In genomic region chr15:66502491-66502890, GRCh38 we compare ENCODE assay signal across 10 cellular contexts. TPM values are rescaled to one million over a fixed set of nuclear protein-coding genes. Genes with fewer than 3 reads are reported as not detected.
DNase-seq lines count a peak whose midpoint lies in the region; ATAC-seq and TF ChIP-seq lines count a peak whose summit lies in the region.
"Had no signal": no experiment of that assay in that cellular context is flagged by ENCODE, and none has a peak within 500 bp of the region (broad histone marks: within the 10 kb centered on the region; RNA-seq: fewer than 3 reads in every experiment).

No MANE protein-coding gene starts in this region.

- no peaks in the 10 kb centered on the region for H3K27me3 ChIP-seq in CD4-positive, alpha-beta T cell (ENCODE audit: control insufficient read depth, insufficient read depth, low read length)
- H3K27me3 ChIP-seq in naive thymus-derived CD4-positive, alpha-beta T cell (ENCODE audit: control insufficient read depth in 2 of 2, insufficient read depth in 2 of 2, low read length in 2 of 2) = no peaks in the 10 kb centered on the region

- no peak for DNase-seq in CD4-positive, alpha-beta T cell
- no peak for DNase-seq in central memory CD8-positive, alpha-beta T cell (ENCODE audit: low spot score in 2 of 2)
- no peak for DNase-seq in naive thymus-derived CD4-positive, alpha-beta T cell
- no peak for DNase-seq in NCI-H774 (lab: John Stamatoyannopoulos, UW)
- DNase-seq in NCI-H524 treated with DMSO at 0.1 percent for 48 hours (lab: John Stamatoyannopoulos, UW) = no peak
- DNase-seq: activated gamma-delta T cell treated with Interleukin-2 at 50 U/mL for 16 hours; NK-92 treated with Interleukin-12 subunit alpha and Interleukin-12 subunit beta, amount 100 ng/mL, for 24 hours had no signal

- no peaks in the 10 kb centered on the region for H3K9me3 Mint-ChIP-seq in CD4-positive, alpha-beta T cell
- H3K9me3 Mint-ChIP-seq in IgD-negative memory B cell = no peaks in the 10 kb centered on the region
- no peaks in the 10 kb centered on the region for H3K9me3 Mint-ChIP-seq in central memory CD8-positive, alpha-beta T cell
- H3K9me3 Mint-ChIP-seq in naive thymus-derived CD4-positive, alpha-beta T cell = no peaks in the 10 kb centered on the region

- H3K36me3 Mint-ChIP-seq in CD4-positive, alpha-beta T cell (ENCODE audit: low read depth) = peaks cover 79% of the 10 kb centered on the region
- H3K36me3 Mint-ChIP-seq in IgD-negative memory B cell = peaks cover 1% of the 10 kb centered on the region
- peaks cover 73% of the 10 kb centered on the region for H3K36me3 Mint-ChIP-seq in central memory CD8-positive, alpha-beta T cell (ENCODE audit: insufficient read depth)
- H3K36me3 Mint-ChIP-seq in naive thymus-derived CD4-positive, alpha-beta T cell = peaks cover 8 to 38% (median 35%) of the 10 kb centered on the region in 5 donors

- ATAC-seq in CD4-positive, alpha-beta T cell (ENCODE audit: poor library complexity) = no peak
- no peak for ATAC-seq in central memory CD8-positive, alpha-beta T cell (replicated peaks; ENCODE audit: extremely low read depth, poor library complexity, severe bottlenecking)
- ATAC-seq in naive thymus-derived CD4-positive, alpha-beta T cell = no peak
- no peak for ATAC-seq in GM18868 (IDR thresholded peaks at IDR 0.05; ENCODE audit: unreplicated experiment)
- ATAC-seq in HG03280 (IDR thresholded peaks at IDR 0.05; ENCODE audit: unreplicated experiment) = no peak

- H3K4me1 ChIP-seq in naive thymus-derived CD4-positive, alpha-beta T cell (ENCODE audit: control insufficient read depth in 2 of 2, insufficient read depth in 2 of 2, low read length in 2 of 2) = peaks cover 19 to 32% of the 10 kb centered on the region in 2 donors

- POLR2A ChIA-PET in CD4-positive, alpha-beta T cell (lab: Charles Lee) = no interaction called here
- POLR2A ChIA-PET in naive thymus-derived CD4-positive, alpha-beta T cell (lab: Charles Lee) = no interaction called here

- CTCF ChIA-PET in CD4-positive, alpha-beta T cell (lab: Charles Lee) = interaction anchor here (2.0 kb wide), 1 partner anchor 116 kb away, joined by 7 read pairs; no protein-coding TSS in a partner anchor
- CTCF ChIA-PET in naive thymus-derived CD4-positive, alpha-beta T cell (lab: Charles Lee) = interaction anchor here (0.6 kb wide), 1 partner anchor 1362 kb away, joined by 3 read pairs; no protein-coding TSS in a partner anchor

- peak overlapping the region; percentile 100 for H3K4me3 Mint-ChIP-seq in CD4-positive, alpha-beta T cell
- peak overlapping the region; percentile 98 to 100 (median 100) for H3K4me3 Mint-ChIP-seq in IgD-negative memory B cell
- peak overlapping the region; percentile 88 for H3K4me3 Mint-ChIP-seq in central memory CD8-positive, alpha-beta T cell
- H3K4me3 Mint-ChIP-seq in naive thymus-derived CD4-positive, alpha-beta T cell = peak overlapping the region; percentile 90 to 100 (median 100)

- peak overlapping the region; percentile 93 for H3K27ac Mint-ChIP-seq in CD4-positive, alpha-beta T cell
- H3K27ac Mint-ChIP-seq in IgD-negative memory B cell = peak overlapping the region; percentile 95 to 100 (median 99)
- peak overlapping the region; percentile 96 for H3K27ac Mint-ChIP-seq in central memory CD8-positive, alpha-beta T cell (ENCODE audit: low read depth)
- peak overlapping the region in 5 of 9 donors; percentile 51 to 97 (median 92) for H3K27ac Mint-ChIP-seq in naive thymus-derived CD4-positive, alpha-beta T cell

- no peak for TF ChIP-seq CTCF in CD4-positive, alpha-beta T cell (IDR thresholded peaks at IDR 0.05)

- intact Hi-C loops in CD4-positive, alpha-beta T cell (cut with DNase I, micrococcal nuclease) = loop anchor here in 1 of 2 experiments (5.0 to 10.0 kb wide), 5 partner anchors 202 to 1725 kb away; partner anchors contain the start of genes CLN6 and SMAD6
- intact Hi-C loops in naive thymus-derived CD4-positive, alpha-beta T cell (cut with micrococcal nuclease) = loop anchor here in 1 of 2 donors (5.0 to 10.0 kb wide), 4 partner anchors 1208 to 1775 kb away; partner anchors contain the start of genes FEM1B, PIAS1, RNU5A-1 and SPG21

- H3K9me3 ChIP-seq in CD4-positive, alpha-beta T cell (ENCODE audit: control insufficient read depth, low read length) = no peaks in the 10 kb centered on the region
- H3K9me3 ChIP-seq in naive thymus-derived CD4-positive, alpha-beta T cell (ENCODE audit: control insufficient read depth in 2 of 3, low read length in 3 of 3) = no peaks in the 10 kb centered on the region

- H3K27ac ChIP-seq in CD4-positive, alpha-beta T cell (ENCODE audit: low read depth, low read length) = no peak overlapping the region
- peak overlapping the region; percentile 93 for H3K27ac ChIP-seq in naive thymus-derived CD4-positive, alpha-beta T cell (ENCODE audit: low read depth, low read length)

- H3K27me3 Mint-ChIP-seq in CD4-positive, alpha-beta T cell = no peaks in the 10 kb centered on the region
- no peaks in the 10 kb centered on the region for H3K27me3 Mint-ChIP-seq in IgD-negative memory B cell
- H3K27me3 Mint-ChIP-seq in central memory CD8-positive, alpha-beta T cell = no peaks in the 10 kb centered on the region
- no peaks in the 10 kb centered on the region for H3K27me3 Mint-ChIP-seq in naive thymus-derived CD4-positive, alpha-beta T cell

- H3K4me1 Mint-ChIP-seq in CD4-positive, alpha-beta T cell (ENCODE audit: low read depth) = peaks cover 69% of the 10 kb centered on the region
- H3K4me1 Mint-ChIP-seq in IgD-negative memory B cell = peaks cover 38 to 50% (median 48%) of the 10 kb centered on the region in 3 donors
- peaks cover 56% of the 10 kb centered on the region for H3K4me1 Mint-ChIP-seq in central memory CD8-positive, alpha-beta T cell
- peaks cover 25 to 72% (median 48%) of the 10 kb centered on the region in 7 donors for H3K4me1 Mint-ChIP-seq in naive thymus-derived CD4-positive, alpha-beta T cell

- H3K4me3 ChIP-seq in naive thymus-derived CD4-positive, alpha-beta T cell (ENCODE audit: low read length) = peak overlapping the region; percentile 99

- H3K36me3 ChIP-seq in naive thymus-derived CD4-positive, alpha-beta T cell (ENCODE audit: control insufficient read depth in 2 of 3, insufficient read depth in 3 of 3, low read length in 3 of 3) = peaks cover 16 to 60% (median 51%) of the 10 kb centered on the region in 3 experiments

RNA-seq across cellular contexts. Expression of gene RPL4, which starts 2.2 kb away (rescaled TPM):
- total RNA-seq in CD4-positive, alpha-beta T cell = 1,000 to 10,000 TPM; 4,558 to 4,627 TPM
- polyA plus RNA-seq in IgD-negative memory B cell = 1,406 TPM
- 1,000 to 10,000 TPM; 2,229 to 4,292 (median 4,136) TPM for total RNA-seq in naive thymus-derived CD4-positive, alpha-beta T cell
- 1,000 to 10,000 TPM in 1 of 2 donors, 100 to 1,000 TPM in 1; 898 to 1,586 TPM for polyA plus RNA-seq in naive thymus-derived CD4-positive, alpha-beta T cell

RNA-seq across cellular contexts. Expression of gene ZWILCH, which starts 2.6 kb away (rescaled TPM):
- 1 to 10 TPM; 6.8 to 7.2 TPM for total RNA-seq in CD4-positive, alpha-beta T cell
- polyA plus RNA-seq in IgD-negative memory B cell = 8.0 TPM
- total RNA-seq in naive thymus-derived CD4-positive, alpha-beta T cell = 10 to 100 TPM in 1 of 5 experiments, 1 to 10 TPM in 4; 5.6 to 20.3 (median 6.8) TPM
- 1 to 10 TPM; 4.3 to 4.8 TPM for polyA plus RNA-seq in naive thymus-derived CD4-positive, alpha-beta T cell

RNA-seq across cellular contexts. Expression of gene SNAPC5, which starts 4.9 kb away (rescaled TPM):
- 10 to 100 TPM; 23.8 to 24.1 TPM for total RNA-seq in CD4-positive, alpha-beta T cell
- polyA plus RNA-seq in IgD-negative memory B cell = 48.4 TPM
- 10 to 100 TPM; 20.4 to 35.9 (median 25.0) TPM for total RNA-seq in naive thymus-derived CD4-positive, alpha-beta T cell
- polyA plus RNA-seq in naive thymus-derived CD4-positive, alpha-beta T cell = 10 to 100 TPM; 66.9 to 77.6 TPM
